11 cellular contexts compared by ENCODE assay signal in genomic region chr9:134268308-134268724, GRCh38. TPM values are rescaled to one million over a fixed set of nuclear protein-coding genes. Genes with fewer than 3 reads are reported as not detected.
A peak's percentile ranks its signal among the peaks of the same experiment; 100 is the strongest.
DNase-seq lines count a peak whose midpoint lies in the region; ATAC-seq and TF ChIP-seq lines count a peak whose summit lies in the region.
"Had no signal": no experiment of that assay in that cellular context is flagged by ENCODE, and none has a peak within 500 bp of the region (broad histone marks: within the 10 kb centered on the region; RNA-seq: fewer than 3 reads in every experiment).

No MANE protein-coding gene starts in this region.

- CTCF ChIA-PET in Calu3 (lab: Charles Lee) = interaction anchor here (0.9 kb wide), 1 partner anchor 175 kb away, joined by 3 read pairs; no protein-coding TSS in a partner anchor

- H3K27ac ChIP-seq in testis (no peak overlapping the region), uterus (no peak overlapping the region)
- H3K27ac ChIP-seq: WERI-Rb-1 had no signal

- BruUV-seq in Calu3 (replicated peaks; lab: Mats Ljungman, UMichigan) = no TSS peak

- H3K4me1 Mint-ChIP-seq in neural crest cell = peaks cover 9% of the 10 kb centered on the region
- no peaks in the 10 kb centered on the region for H3K4me1 Mint-ChIP-seq in Calu3 (ENCODE audit: low read depth, unreplicated experiment)

- H3K36me3 Mint-ChIP-seq in neural crest cell (ENCODE audit: low read depth) (no peaks in the 10 kb centered on the region), Calu3 (ENCODE audit: insufficient read depth, unreplicated experiment) (no peaks in the 10 kb centered on the region)
- H3K36me3 Mint-ChIP-seq: naive thymus-derived CD8-positive, alpha-beta T cell had no signal

- H3K27me3 ChIP-seq in testis (no peaks in the 10 kb centered on the region), uterus (no peaks in the 10 kb centered on the region)

- no peaks in the 10 kb centered on the region for H3K36me3 ChIP-seq in testis (ENCODE audit: low read depth, missing control alignments)
- H3K36me3 ChIP-seq in uterus = no peaks in the 10 kb centered on the region
- H3K36me3 ChIP-seq: WERI-Rb-1 had no signal

- DNase-seq in RPMI8226 (peak; percentile 98), neural crest cell (ENCODE audit: low read depth, low spot score) (no peak), testis (no peak), uterus (no peak), Calu3 (no peak)
- DNase-seq in activated CD4-positive, alpha-beta T cell treated with anti-CD3 and anti-CD28 coated beads, Interleukin-2, amount 50 U/mL, for 4 hours = no peak
- DNase-seq: DMS79; naive thymus-derived CD8-positive, alpha-beta T cell; WERI-Rb-1 had no signal

- TF ChIP-seq POLR2A in testis (IDR thresholded peaks at IDR 0.05) = no peak
- no peak for TF ChIP-seq POLR2A in uterus (IDR thresholded peaks at IDR 0.05)

- H3K4me3 ChIP-seq in testis (no peak overlapping the region), uterus (no peak overlapping the region)

- no peaks in the 10 kb centered on the region for H3K9me3 ChIP-seq in testis
- H3K9me3 ChIP-seq in uterus = no peaks in the 10 kb centered on the region

- H3K9me3 Mint-ChIP-seq in neural crest cell (peaks cover 7% of the 10 kb centered on the region), Calu3 (ENCODE audit: low read depth, unreplicated experiment) (no peaks in the 10 kb centered on the region)

- peak; percentile 50 for ATAC-seq in GM18520 (IDR thresholded peaks at IDR 0.05; ENCODE audit: unreplicated experiment)
- ATAC-seq in HG02938 (IDR thresholded peaks at IDR 0.05; ENCODE audit: unreplicated experiment) = peak; percentile 54

- H3K27ac Mint-ChIP-seq in neural crest cell (ENCODE audit: unreplicated experiment) (peak overlapping the region; percentile 71), Calu3 (ENCODE audit: unreplicated experiment) (no peak overlapping the region)

- WGBS in testis, 2 donors = 78 to 89% methylated on average over 11 to 16 of the region's 16 CpGs

- intact Hi-C loops in testis (cut with DNase I; ENCODE audit: low total_unique reads) = no loop called here
- intact Hi-C loops in uterus (cut with DNase I; ENCODE audit: low total_unique reads) = no loop called here
- intact Hi-C loops in Calu3 (cut with micrococcal nuclease; ENCODE audit: unreplicated experiment) = no loop called here

- H3K4me3 Mint-ChIP-seq in neural crest cell (no peak overlapping the region), Calu3 (ENCODE audit: low read depth, unreplicated experiment) (no peak overlapping the region)

- H3K4me1 ChIP-seq in testis (peaks cover 14% of the 10 kb centered on the region), uterus (no peaks in the 10 kb centered on the region)

- H3K27me3 Mint-ChIP-seq in neural crest cell (ENCODE audit: low read depth) (no peaks in the 10 kb centered on the region), Calu3 (ENCODE audit: unreplicated experiment) (peaks cover 70% of the 10 kb centered on the region)

- TF ChIP-seq CTCF in neural crest cell (conservative IDR thresholded peaks at IDR 0.05) = no peak
- TF ChIP-seq CTCF in testis (IDR thresholded peaks at IDR 0.05) = no peak
- TF ChIP-seq CTCF in uterus (IDR thresholded peaks at IDR 0.05) = no peak
- no peak for TF ChIP-seq CTCF in Calu3 (IDR thresholded peaks at IDR 0.05; ENCODE audit: unreplicated experiment)

RNA-seq across cellular contexts. Expression of gene RXRA, which starts 57.9 kb away (rescaled TPM):
- total RNA-seq in neural crest cell (40.0 and 41.2 TPM in 2 replicates), testis (10 to 100 TPM; 47.3 to 61.0 TPM), uterus (10 to 100 TPM; 17.1 to 84.6 (median 24.0) TPM), Calu3 (2022) (15.0 and 20.4 TPM in 2 replicates)
- 31.3 TPM for polyA plus RNA-seq in testis (ENCODE audit: insufficient read depth, low read depth, low replicate concordance)
